In the genomic region with DNA sequence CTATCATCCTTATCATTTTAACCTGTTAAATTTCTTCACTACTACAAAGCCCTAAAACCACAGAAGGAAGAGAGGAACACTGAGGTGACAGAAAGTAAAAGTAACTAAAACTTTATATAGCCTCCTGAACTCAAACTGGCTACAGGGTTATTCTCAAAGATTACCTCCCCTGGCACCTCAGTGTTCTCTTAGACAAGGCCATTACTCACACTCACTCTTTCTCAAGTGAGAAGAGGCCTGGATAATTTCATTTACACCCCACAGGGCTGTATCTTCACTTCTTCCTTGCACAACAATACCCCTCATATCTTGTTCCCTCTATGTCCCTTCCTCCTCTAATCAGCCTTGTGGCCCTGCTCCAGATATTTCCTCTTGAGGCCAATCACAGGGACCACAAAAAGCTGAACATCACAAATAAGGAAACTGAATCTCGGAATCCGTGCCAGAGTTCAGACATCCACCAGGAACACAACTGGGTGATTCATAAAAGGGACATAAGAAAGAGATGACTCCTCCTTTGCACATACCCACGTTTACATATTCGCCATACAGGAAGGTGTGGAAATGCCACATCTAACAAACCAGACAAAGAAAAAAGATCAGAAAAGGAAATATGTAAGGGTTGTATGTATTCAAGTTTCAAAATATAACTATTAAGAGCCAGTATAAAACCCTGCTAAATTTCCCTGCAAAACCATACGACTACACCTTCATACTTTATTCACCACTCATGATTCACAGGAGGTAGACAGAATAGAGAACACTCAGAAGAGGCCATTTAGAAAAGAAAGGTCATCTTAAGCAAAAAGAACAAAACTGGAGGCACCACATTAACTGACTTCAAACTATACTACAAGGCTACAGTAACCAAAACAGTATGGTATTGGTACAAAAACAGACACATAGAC, we compare ENCODE assay signal across 9 cellular contexts. TPM values are rescaled to one million over a fixed set of nuclear protein-coding genes. Genes with fewer than 3 reads are reported as not detected.
DNase-seq lines count a peak whose midpoint lies in the region; ATAC-seq and TF ChIP-seq lines count a peak whose summit lies in the region.
"Had no signal": no experiment of that assay in that cellular context is flagged by ENCODE, and none has a peak within 500 bp of the region (broad histone marks: within the 10 kb centered on the region; RNA-seq: fewer than 3 reads in every experiment).

No MANE protein-coding gene starts in this region.

- H3K9me3 Mint-ChIP-seq in HFFc6 = peaks cover 6% of the 10 kb centered on the region

- H3K4me1 ChIP-seq in transverse colon = peaks cover 0 to 37% (median 15%) of the 10 kb centered on the region in 4 donors

- TF ChIP-seq EP300 in transverse colon (IDR thresholded peaks at IDR 0.05; ENCODE audit: low read depth) = no peak

- no peak overlapping the region for H3K27ac Mint-ChIP-seq in HFFc6

- 52% methylated on average over 3 to 5 of the region's 5 CpGs for whole genome bisulfite sequencing in transverse colon (ENCODE audit: low coverage in 1 of 2), 2 donors

- peak overlapping the region in 2 of 4 donors; percentile 11 to 21 for H3K27ac ChIP-seq in transverse colon

- no peak for TF ChIP-seq POLR2A in transverse colon (IDR thresholded peaks at IDR 0.05)

- 0 out of 2 replicates have a peak, but pooled peaks cover 8% of the 10 kb centered on the region for H3K4me1 Mint-ChIP-seq in HFFc6 (ENCODE audit: low read depth)

- ATAC-seq in HG03439 (IDR thresholded peaks at IDR 0.05; ENCODE audit: unreplicated experiment) = no peak

- TF ChIP-seq CTCF in transverse colon (IDR thresholded peaks at IDR 0.05) (no peak), HFFc6 (IDR thresholded peaks at IDR 0.05) (no peak)

- H3K9me3 ChIP-seq in transverse colon = no peaks in the 10 kb centered on the region

- intact Hi-C loops in transverse colon (cut with DNase I; ENCODE audit: low total_unique reads) = no loop called here

- no peaks in the 10 kb centered on the region for H3K27me3 ChIP-seq in transverse colon

- no peak overlapping the region for H3K4me3 ChIP-seq in transverse colon

- in situ Hi-C loops in transverse colon (cut with MboI; ENCODE audit: low pct_ligation_motif_present in 1 of 4, low pct_unique_long_range_greater_than_20kb in 1 of 4, low sequenced_read_pairs in 3 of 4) = loop anchor here in 2 of 4 donors (10.0 to 25.0 kb wide), 2 partner anchors 83 to 100 kb away; no protein-coding TSS in a partner anchor

- H3K27me3 Mint-ChIP-seq in HFFc6 (ENCODE audit: insufficient read depth) = peaks cover 14% of the 10 kb centered on the region

- no peak overlapping the region for H3K4me3 Mint-ChIP-seq in HFFc6

- DNase-seq in activated effector memory CD4-positive, alpha-beta T cell treated with anti-CD3 and anti-CD28 coated beads, Interleukin-2, amount 50 U/mL, for 16 hours = peak; percentile 62
- no peak for DNase-seq in activated effector memory CD4-positive, alpha-beta T cell treated with Interleukin-2 at 50 U/mL for 16 hours
- peak; percentile 24 for DNase-seq in activated CD8-positive, alpha-beta memory T cell treated with anti-CD3 and anti-CD28 coated beads, Interleukin-2, amount 50 U/mL, for 1 hour (ENCODE audit: extremely low read depth)
- DNase-seq in glomerular endothelial cell (ENCODE audit: extremely low read depth, low read depth, low spot score) = peak; percentile 85
- peak; percentile 47 for DNase-seq in transverse colon
- no peak for DNase-seq in T-helper 9 cell
- no peak for DNase-seq in HFFc6
- DNase-seq: NCI-H1092 treated with DMSO at 0.1 percent for 48 hours had no signal

- H3K36me3 Mint-ChIP-seq in HFFc6 (ENCODE audit: low read depth) = no peaks in the 10 kb centered on the region

- no peaks in the 10 kb centered on the region for H3K36me3 ChIP-seq in transverse colon

RNA-seq across cellular contexts. Expression of gene KLHL3, which starts 1.7 kb away (rescaled TPM):
- total RNA-seq in glomerular endothelial cell (3.3 and 8.6 TPM in 2 replicates), transverse colon (1 to 10 TPM in 3 of 4 donors, under 1 TPM in 1; 0.75 to 4.4 (median 2.6) TPM)
- total RNA-seq in HFFc6 (2021; fragmentation: NEBNext Ultra II Directional; extraction: Animal tissue kit (Norgen Biotek cat#: 25700)) = 1 to 10 TPM in 2 of 6 experiments, under 1 TPM in 4; 0.25 to 1.3 (median 0.53) TPM

RNA-seq across cellular contexts. Expression of gene HNRNPA0, which starts 16.6 kb away (rescaled TPM):
- total RNA-seq in glomerular endothelial cell = 10.2 and 15.0 TPM in 2 replicates
- 10 to 100 TPM in 1 of 4 donors, 1 to 10 TPM in 3; 6.0 to 10.8 (median 9.0) TPM for total RNA-seq in transverse colon
- total RNA-seq in HFFc6 (2021; fragmentation: NEBNext Ultra II Directional; extraction: Animal tissue kit (Norgen Biotek cat#: 25700)) = 10 to 100 TPM; 20.3 to 23.0 (median 22.0) TPM

Comparison
In these comparisons a context has a peak if more than half of its experiments do, and no peak if none do; other contexts are left out.
1. DNase-seq: peak in activated effector memory CD4-positive, alpha-beta T cell treated with anti-CD3 and anti-CD28 coated beads, Interleukin-2, amount 50 U/mL, for 16 hours (single experiment), activated CD8-positive, alpha-beta memory T cell treated with anti-CD3 and anti-CD28 coated beads, Interleukin-2, amount 50 U/mL, for 1 hour (single experiment), glomerular endothelial cell (single experiment) and transverse colon (single experiment); none in activated effector memory CD4-positive, alpha-beta T cell treated with Interleukin-2 at 50 U/mL for 16 hours (single experiment), T-helper 9 cell (single experiment) and HFFc6 (single experiment).